In genomic region chr4:105196523-105197145, GRCh38 we compare ENCODE assay signal across 9 cellular contexts. TPM values are rescaled to one million over a fixed set of nuclear protein-coding genes. Genes with fewer than 3 reads are reported as not detected.
DNase-seq lines count a peak whose midpoint lies in the region; ATAC-seq and TF ChIP-seq lines count a peak whose summit lies in the region.
"Had no signal": no experiment of that assay in that cellular context is flagged by ENCODE, and none has a peak within 500 bp of the region (broad histone marks: within the 10 kb centered on the region; RNA-seq: fewer than 3 reads in every experiment).

No MANE protein-coding gene starts in this region.

- no peaks in the 10 kb centered on the region for H3K36me3 ChIP-seq in osteoblast (ENCODE audit: insufficient read depth, low read length)

- H3K27me3 ChIP-seq in osteoblast (ENCODE audit: insufficient read depth, low read length), result no peaks in the 10 kb centered on the region

- no peak overlapping the region for H3K4me3 ChIP-seq in choroid plexus epithelial cell (ENCODE audit: low read depth, low read length)
- no peak overlapping the region for H3K4me3 ChIP-seq in osteoblast (ENCODE audit: insufficient read depth, low read length)

- peak; percentile 86 for DNase-seq in KBM-7
- peak; percentile 41 for DNase-seq in choroid plexus epithelial cell (ENCODE audit: low read depth)
- DNase-seq in osteoblast (ENCODE audit: insufficient read length, low spot score, missing footprints), result no peak
- DNase-seq in T-helper 9 cell, result no peak
- DNase-seq in amniotic stem cell (lab: John Stamatoyannopoulos, UW), result no peak
- no peak for DNase-seq in NCI-H1694 (lab: John Stamatoyannopoulos, UW)
- no peak for DNase-seq in NCI-H2196 (lab: John Stamatoyannopoulos, UW; ENCODE audit: unreplicated experiment)
- DNase-seq: stimulated activated CD4-positive, alpha-beta T cell treated with anti-CD3 and anti-CD28 coated beads, Interleukin-2, amount 100 ng/mL, for 48 hours had no signal

- no peaks in the 10 kb centered on the region for H3K9me3 ChIP-seq in osteoblast (ENCODE audit: low read depth, low read length)

- ATAC-seq in GM18511 (IDR thresholded peaks at IDR 0.05; ENCODE audit: unreplicated experiment), result peak; percentile 38

- H3K4me1 ChIP-seq in osteoblast (ENCODE audit: insufficient read depth, low read length), result peaks cover 38% of the 10 kb centered on the region

- peak; percentile 48 for TF ChIP-seq CTCF in choroid plexus epithelial cell (conservative IDR thresholded peaks at IDR 0.05; ENCODE audit: low read depth, low read length)
- TF ChIP-seq CTCF in osteoblast (IDR thresholded peaks at IDR 0.05; ENCODE audit: extremely low read depth, low read depth, low read length), result peak; percentile 30

- H3K4me2 ChIP-seq in osteoblast (ENCODE audit: insufficient read depth, low read length), result no peak overlapping the region

- no peak overlapping the region for H2AFZ ChIP-seq in osteoblast (ENCODE audit: low read length)

- in situ Hi-C loops in KBM-7 (cut with MboI; ENCODE audit: low pct_unique_long_range_greater_than_20kb, low sequenced_read_pairs), result no loop called here

- no peaks in the 10 kb centered on the region for H4K20me1 ChIP-seq in osteoblast (ENCODE audit: insufficient read depth, low read length)

- no peak overlapping the region for H3K27ac ChIP-seq in osteoblast (ENCODE audit: low read depth, low read length)

- peaks cover 14% of the 10 kb centered on the region for H3K79me2 ChIP-seq in osteoblast (ENCODE audit: insufficient read depth, low read length)

RNA-seq across cellular contexts. Expression of gene TET2, which starts 50.0 kb away (rescaled TPM):
- 15.0 and 15.9 TPM in 2 replicates for total RNA-seq in osteoblast

Comparison
In these comparisons a context has a peak if more than half of its experiments do, and no peak if none do; other contexts are left out.
1. DNase-seq: peak in KBM-7 (single experiment) and choroid plexus epithelial cell (single experiment); none in osteoblast (single experiment), T-helper 9 cell (single experiment), amniotic stem cell (single experiment), NCI-H1694 (single experiment) and NCI-H2196 (single experiment).